In the genomic region with DNA sequence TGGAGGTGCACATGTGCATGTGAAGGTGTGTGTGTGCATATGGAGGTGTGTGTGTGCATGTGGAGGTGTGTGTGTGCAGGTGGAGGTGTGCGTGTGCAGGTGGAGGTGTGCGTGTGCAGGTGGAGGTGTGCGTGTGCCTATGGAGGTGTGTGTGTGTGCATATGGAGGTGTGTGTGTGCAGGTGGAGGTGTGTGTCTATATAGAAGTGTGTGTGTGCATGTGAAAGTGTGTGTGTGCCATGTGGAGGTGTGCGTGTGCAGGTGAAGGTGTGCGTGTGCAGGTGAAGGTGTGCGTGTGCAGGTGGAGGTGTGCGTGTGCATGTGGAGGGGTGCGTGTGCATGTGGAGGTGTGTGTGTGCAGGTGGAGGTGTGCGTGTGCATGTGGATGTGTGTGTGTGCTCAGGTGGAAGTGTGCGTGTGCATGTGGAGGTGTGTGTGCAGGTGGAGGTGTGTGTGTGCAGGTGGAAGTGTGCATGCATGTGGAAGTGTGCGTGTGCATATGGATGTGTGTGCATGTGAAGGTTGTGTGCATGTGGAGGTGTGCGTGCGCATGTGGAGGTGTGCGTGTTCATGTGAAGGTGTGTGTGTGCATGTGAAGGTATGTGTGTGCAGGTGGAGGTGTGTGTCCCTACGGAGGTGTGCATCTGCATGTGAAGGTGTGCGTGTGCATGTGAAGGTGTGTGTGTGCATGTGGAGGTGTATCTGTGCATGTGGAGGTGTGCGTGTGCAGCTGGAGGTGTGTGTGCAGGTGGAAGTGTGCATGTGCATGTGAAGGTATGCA, we compare ENCODE assay signal across 29 cellular contexts. TPM values are rescaled to one million over a fixed set of nuclear protein-coding genes. Genes with fewer than 3 reads are reported as not detected.
DNase-seq lines count a peak whose midpoint lies in the region; ATAC-seq, FAIRE-seq and TF ChIP-seq lines count a peak whose summit lies in the region.
"Had no signal": no experiment of that assay in that cellular context is flagged by ENCODE, and none has a peak within 500 bp of the region (broad histone marks: within the 10 kb centered on the region; RNA-seq: fewer than 3 reads in every experiment).

No MANE protein-coding gene starts in this region.

- no peak for TF ChIP-seq RAD21 in K562 (CRISPR knock-in tag; conservative IDR thresholded peaks at IDR 0.05 in 1 of 2, IDR thresholded peaks at IDR 0.05 in 1 of 2)

- no peak overlapping the region for H2AK5ac ChIP-seq in trophoblast cell (ENCODE audit: low read length)

- H4K91ac ChIP-seq in trophoblast cell (ENCODE audit: low read depth, low read length) = no peak overlapping the region

- intact Hi-C loops in CD4-positive, alpha-beta memory T cell (cut with micrococcal nuclease) = no loop called here
- intact Hi-C loops in K562 (cut with micrococcal nuclease) (no loop called here), uterus (cut with DNase I; ENCODE audit: low total_unique reads) (no loop called here)

- no peak overlapping the region for H3K4me3 Mint-ChIP-seq in CD4-positive, alpha-beta memory T cell
- H3K4me3 Mint-ChIP-seq: activated naive CD8-positive, alpha-beta T cell treated with anti-CD3 and anti-CD28 coated beads, Interleukin-2, amount 50 U/mL, for 24 hours; activated T-cell treated with anti-CD3 and anti-CD28 coated beads, Interleukin-2, amount 50 U/mL, for 24 hours; CD4-positive, alpha-beta T cell; central memory CD8-positive, alpha-beta T cell; stimulated activated effector memory CD8-positive, alpha-beta T cell treated with anti-CD3 and anti-CD28 coated beads, Interleukin-12 subunit alpha, Interleukin-12 subunit beta, amount 100 ng/mL, for 72 hours had no signal

- no peak overlapping the region for H4K12ac ChIP-seq in trophoblast cell (ENCODE audit: low read depth, low read length)

- peaks cover 76% of the 10 kb centered on the region for H3K4me1 ChIP-seq in CD4-positive, alpha-beta memory T cell (ENCODE audit: insufficient read depth, low read length)
- H3K4me1 ChIP-seq in K562 (replicated peaks in 1 of 2; ENCODE audit: control insufficient read depth in 2 of 2, insufficient read depth in 2 of 2, low read length in 2 of 2) (no peaks in the 10 kb centered on the region; a peak in 2 of 5 replicates), trophoblast cell (ENCODE audit: control insufficient read depth in 1 of 2, insufficient read depth in 2 of 2, low read length in 2 of 2) (peaks cover 20 to 23% of the 10 kb centered on the region in 2 experiments), uterus (peaks cover 0 to 7% of the 10 kb centered on the region in 2 donors)
- H3K4me1 ChIP-seq: prostate gland had no signal

- POLR2A ChIA-PET in CD4-positive, alpha-beta memory T cell (lab: Charles Lee; ENCODE audit: partially characterized antibody) = interaction anchor here (1.7 to 36.1 kb wide), 6 partner anchors 3 to 161 kb away, joined by 3 to 1778 read pairs (median 14); partner anchors contain the start of genes C1orf74, TRAF3IP3 and UTP25
- POLR2A ChIA-PET in K562 (lab: Yijun Ruan, JAX) = no interaction called here

- peak overlapping the region; percentile 83 to 84 for H3K4me3 ChIP-seq in CD4-positive, alpha-beta memory T cell (ENCODE audit: low read length in 2 of 2)
- H3K4me3 ChIP-seq in K562 (no peak overlapping the region), trophoblast cell (ENCODE audit: low read depth, low read length) (peak overlapping the region; percentile 58), uterus (no peak overlapping the region)
- H3K4me3 ChIP-seq: prostate gland, smooth muscle cell had no signal

- 57% methylated on average over 17 of the region's 17 CpGs for WGBS in K562 (ENCODE audit: insufficient coverage, low coverage, missing lambda C conversion rate)
- no CpG with 5 or more reads among the region's 17 CpGs for WGBS in trophoblast cell (ENCODE audit: extremely low coverage, insufficient coverage, insufficient read length)

- peaks cover 19% of the 10 kb centered on the region for H3K79me1 ChIP-seq in trophoblast cell (ENCODE audit: low read length)

- H3K27ac Mint-ChIP-seq in CD4-positive, alpha-beta memory T cell = no peak overlapping the region
- H3K27ac Mint-ChIP-seq: activated naive CD8-positive, alpha-beta T cell treated with anti-CD3 and anti-CD28 coated beads, Interleukin-2, amount 50 U/mL, for 24 hours; activated T-cell treated with anti-CD3 and anti-CD28 coated beads, Interleukin-2, amount 50 U/mL, for 24 hours; CD4-positive, alpha-beta T cell; stimulated activated effector memory CD8-positive, alpha-beta T cell treated with anti-CD3 and anti-CD28 coated beads, Interleukin-12 subunit alpha, Interleukin-12 subunit beta, amount 100 ng/mL, for 72 hours had no signal

- no peak overlapping the region for H3K4ac ChIP-seq in trophoblast cell (ENCODE audit: low read depth, low read length)

- DNase-seq in CD4-positive, alpha-beta memory T cell = no peak
- DNase-seq in K562 (ENCODE audit: extremely low read depth in 1 of 4, low spot score in 3 of 4) (no peak), trophoblast cell (no peak), uterus (no peak), NCI-H1930 (lab: John Stamatoyannopoulos, UW) (no peak), DMS114 treated with DMSO at 0.1 percent for 48 hours (lab: John Stamatoyannopoulos, UW; ENCODE audit: unreplicated experiment) (no peak), UCSD-AML1 (lab: John Stamatoyannopoulos, UW; ENCODE audit: unreplicated experiment) (no peak)
- DNase-seq: activated CD4-positive, alpha-beta T cell treated with anti-CD3 and anti-CD28 coated beads for 4 hours; activated gamma-delta T cell treated with Interleukin-2 at 50 U/mL for 16 hours; activated naive CD8-positive, alpha-beta T cell treated with anti-CD3 and anti-CD28 coated beads, Interleukin-2, amount 50 U/mL, for 24 hours; activated T-cell treated with anti-CD3 and anti-CD28 coated beads, Interleukin-2, amount 50 U/mL, for 24 hours; CD4-positive, alpha-beta T cell; DMS153; KG1; left cardiac atrium; NCI-H1092; NCI-H187 treated with DMSO at 0.1 percent for 48 hours; NCI-H69; RPMI8226; stimulated activated CD4-positive, alpha-beta T cell treated with anti-CD3 and anti-CD28 coated beads, Interleukin-2, amount 100 ng/mL, for 48 hours; T-helper 2 cell had no signal

- no peak for ATAC-seq in K562
- ATAC-seq: activated naive CD8-positive, alpha-beta T cell treated with anti-CD3 and anti-CD28 coated beads, Interleukin-2, amount 50 U/mL, for 24 hours; stimulated activated effector memory CD8-positive, alpha-beta T cell treated with anti-CD3 and anti-CD28 coated beads, Interleukin-12 subunit alpha, Interleukin-12 subunit beta, amount 100 ng/mL, for 72 hours had no signal

- no peak overlapping the region for H2BK5ac ChIP-seq in trophoblast cell (ENCODE audit: low read depth, low read length, poor library complexity)

- no peaks in the 10 kb centered on the region for H3K79me2 ChIP-seq in K562 (ENCODE audit: control insufficient read depth, insufficient read depth, low read length)
- peaks cover 2% of the 10 kb centered on the region for H3K79me2 ChIP-seq in trophoblast cell (ENCODE audit: control insufficient read depth, insufficient read depth, low read length, poor library complexity)

- no peak overlapping the region for H3K18ac ChIP-seq in trophoblast cell (ENCODE audit: low read length)

- H3K36me3 ChIP-seq in CD4-positive, alpha-beta memory T cell (ENCODE audit: insufficient read depth, low read length) = peaks cover 45% of the 10 kb centered on the region
- H3K36me3 ChIP-seq in K562 (ENCODE audit: control insufficient read depth, insufficient read depth, low read length) (no peaks in the 10 kb centered on the region), trophoblast cell (ENCODE audit: control insufficient read depth in 1 of 2, insufficient read depth in 2 of 2, low read length in 2 of 2) (peaks cover 0 to 2% of the 10 kb centered on the region in 2 experiments), uterus (no peaks in the 10 kb centered on the region)
- H3K36me3 ChIP-seq: prostate gland had no signal

- BruUV-seq in K562 (replicated peaks; lab: Mats Ljungman, UMichigan) = no TSS peak

- CTCF ChIA-PET in CD4-positive, alpha-beta memory T cell (lab: Charles Lee; ENCODE audit: partially characterized antibody) = interaction anchor here (1.1 to 16.0 kb wide), 4 partner anchors 16 to 201 kb away, joined by 3 to 385 read pairs (median 10); partner anchors contain the start of gene TRAF3IP3
- CTCF ChIA-PET in K562 (lab: Yijun Ruan, JAX; ENCODE audit: low intra/inter-chr PET ratio) = no interaction called here

- H4K8ac ChIP-seq in trophoblast cell (ENCODE audit: low read depth, low read length) = no peak overlapping the region

- no peak overlapping the region for H2BK120ac ChIP-seq in trophoblast cell (ENCODE audit: insufficient read depth, low read length, poor library complexity)

- H3K4me2 ChIP-seq in K562 (ENCODE audit: insufficient read depth, low read length) = no peak overlapping the region
- H3K4me2 ChIP-seq in trophoblast cell (ENCODE audit: low read length) = no peak overlapping the region

- H3K9me3 ChIP-seq in CD4-positive, alpha-beta memory T cell (ENCODE audit: control insufficient read depth in 1 of 2, low read length in 2 of 2) = no peaks in the 10 kb centered on the region
- H3K9me3 ChIP-seq in K562 (replicated peaks; ENCODE audit: control insufficient read depth, insufficient read depth, low read depth, low read length) = no peaks in the 10 kb centered on the region; the same call in 1 of the 2 replicates
- peaks cover 14% of the 10 kb centered on the region for H3K9me3 ChIP-seq in trophoblast cell (ENCODE audit: insufficient read depth, low read depth, low read length)
- no peaks in the 10 kb centered on the region for H3K9me3 ChIP-seq in uterus
- H3K9me3 ChIP-seq: prostate gland had no signal

- no peaks in the 10 kb centered on the region for H3K27me3 Mint-ChIP-seq in CD4-positive, alpha-beta memory T cell
- H3K27me3 Mint-ChIP-seq: activated naive CD8-positive, alpha-beta T cell treated with anti-CD3 and anti-CD28 coated beads, Interleukin-2, amount 50 U/mL, for 24 hours; activated T-cell treated with anti-CD3 and anti-CD28 coated beads, Interleukin-2, amount 50 U/mL, for 24 hours; CD4-positive, alpha-beta T cell; central memory CD8-positive, alpha-beta T cell had no signal

- H3K9ac ChIP-seq in K562 (ENCODE audit: insufficient read depth in 1 of 2, low read depth in 2 of 2, low read length in 2 of 2) (no peak overlapping the region), trophoblast cell (ENCODE audit: low read length) (peak overlapping the region; percentile 8)

- H2AFZ ChIP-seq in K562 (ENCODE audit: low read depth, low read length) (no peak overlapping the region), trophoblast cell (ENCODE audit: insufficient read depth, low read length, poor library complexity) (no peak overlapping the region)

- H2BK12ac ChIP-seq in trophoblast cell (ENCODE audit: low read length) = no peak overlapping the region

- H3K27me3 ChIP-seq in CD4-positive, alpha-beta memory T cell (ENCODE audit: insufficient read depth, low read length) = no peaks in the 10 kb centered on the region
- H3K27me3 ChIP-seq in K562 (ENCODE audit: control insufficient read depth in 2 of 2, insufficient read depth in 2 of 2, low read length in 2 of 2) (peaks cover 3 to 25% of the 10 kb centered on the region in 2 experiments; a peak in 4 of 5 replicates), trophoblast cell (ENCODE audit: insufficient read depth, low read length) (no peaks in the 10 kb centered on the region), uterus (no peaks in the 10 kb centered on the region)

- H3K4me1 Mint-ChIP-seq in CD4-positive, alpha-beta memory T cell = peaks cover 0 to 32% (median 24%) of the 10 kb centered on the region in 4 donors

- TF ChIP-seq CTCF in K562 (IDR thresholded peaks at IDR 0.05 in 2 of 3, conservative IDR thresholded peaks at IDR 0.05 in 1 of 3; ENCODE audit: insufficient read depth in 2 of 3, low read depth in 1 of 3, low read length in 3 of 3) (no peak), uterus (IDR thresholded peaks at IDR 0.05) (no peak)

- H3K23ac ChIP-seq in trophoblast cell (ENCODE audit: low read length) = peak overlapping the region; percentile 86

- no peaks in the 10 kb centered on the region for H3K9me3 Mint-ChIP-seq in CD4-positive, alpha-beta memory T cell
- H3K9me3 Mint-ChIP-seq: activated naive CD8-positive, alpha-beta T cell treated with anti-CD3 and anti-CD28 coated beads, Interleukin-2, amount 50 U/mL, for 24 hours; activated T-cell treated with anti-CD3 and anti-CD28 coated beads, Interleukin-2, amount 50 U/mL, for 24 hours; CD4-positive, alpha-beta T cell; central memory CD8-positive, alpha-beta T cell; stimulated activated effector memory CD8-positive, alpha-beta T cell treated with anti-CD3 and anti-CD28 coated beads, Interleukin-12 subunit alpha, Interleukin-12 subunit beta, amount 100 ng/mL, for 72 hours had no signal

- FAIRE-seq in K562 (lab: Jason Lieb, UNC) = no peak

- TF ChIP-seq POLR2A in GM15510 (IDR thresholded peaks at IDR 0.05; ENCODE audit: borderline replicate concordance, extremely low read depth, insufficient read length) (peak; percentile 28), K562 (conservative IDR thresholded peaks at IDR 0.05) (no peak), uterus (IDR thresholded peaks at IDR 0.05) (no peak)

- H3K36me3 Mint-ChIP-seq in CD4-positive, alpha-beta memory T cell = peaks cover 34 to 38% of the 10 kb centered on the region in 2 donors
- H3K36me3 Mint-ChIP-seq: stimulated activated effector memory CD8-positive, alpha-beta T cell treated with anti-CD3 and anti-CD28 coated beads, Interleukin-12 subunit alpha, Interleukin-12 subunit beta, amount 100 ng/mL, for 72 hours had no signal

- H4K20me1 ChIP-seq in K562 (replicated peaks; ENCODE audit: control insufficient read depth, insufficient read depth, low read length) = no peaks in the 10 kb centered on the region

- TF ChIP-seq EP300 in K562 (IDR thresholded peaks at IDR 0.05; ENCODE audit: low read length) = no peak

- in situ Hi-C loops in K562 (cut with MboI) = no loop called here

- H3K27ac ChIP-seq in CD4-positive, alpha-beta memory T cell (ENCODE audit: low read depth, low read length) = peak overlapping the region; percentile 79
- H3K27ac ChIP-seq in K562 (ENCODE audit: extremely low read depth, low read depth, low read length) = no peak overlapping the region
- no peak overlapping the region for H3K27ac ChIP-seq in trophoblast cell (ENCODE audit: low read depth, low read length)
- no peak overlapping the region for H3K27ac ChIP-seq in uterus
- H3K27ac ChIP-seq: prostate gland had no signal

- no peak overlapping the region for H3K14ac ChIP-seq in trophoblast cell (ENCODE audit: low read length)

- no peaks in the 10 kb centered on the region for H3K9me1 ChIP-seq in K562 (ENCODE audit: control insufficient read depth, insufficient read depth, low read length)

RNA-seq across cellular contexts. Expression of gene C1orf74, which starts 13.5 kb away (rescaled TPM):
- 1 to 10 TPM; 1.2 TPM for total RNA-seq in CD4-positive, alpha-beta memory T cell
- polyA plus RNA-seq in CD4-positive, alpha-beta memory T cell = under 1 TPM in 1 of 2 donors, not detected in 1; 0.41 TPM
- 5.3 and 6.8 TPM in 2 replicates for total RNA-seq in K562 (2011; cell fraction: chromatin; rRNA removed; ENCODE audit: low replicate concordance)
- 5.9 and 6.8 TPM in 2 replicates for total RNA-seq in K562 (2011; cell fraction: nucleolus; rRNA removed)
- 7.3 and 8.0 TPM in 2 replicates for total RNA-seq in K562 (2011; cell fraction: nucleoplasm; rRNA removed)
- 4.0 and 4.3 TPM in 2 replicates for total RNA-seq in K562 (2014; rRNA removed)
- 5.7 and 6.5 TPM in 2 replicates for total RNA-seq in K562 (2014; rRNA removed; fragmentation: Illumina TruSeq; extraction: Trizol)
- 5.7 and 6.5 TPM in 2 replicates for total RNA-seq in K562 (2015; rRNA removed; fragmentation: Illumina TruSeq; extraction: Trizol)
- 4.7 and 4.9 TPM in 2 replicates for total RNA-seq in K562 (2021)
- polyA plus RNA-seq in K562 (2011; rRNA removed) = 5.8 and 7.4 TPM in 2 replicates
- polyA plus RNA-seq in K562 (2011; cell fraction: cytosol; rRNA removed) = 4.4 and 4.9 TPM in 2 replicates
- polyA plus RNA-seq in K562 (2011; cell fraction: nucleus; rRNA removed) = 3.7 and 4.5 TPM in 2 replicates
- polyA plus RNA-seq in K562 (2012) = 3.2 and 3.4 TPM in 2 replicates
- 5.3 and 5.7 TPM in 2 replicates for polyA plus RNA-seq in K562 (2014; fragmentation: Illumina TruSeq; extraction: Trizol)
- 1 to 10 TPM; 5.7 to 7.6 TPM for polyA plus RNA-seq in K562 (2014; fragmentation: Nextera tagmentation; extraction: Ambion mirVana)
- polyA plus RNA-seq in K562 (2014; rRNA removed) = 4.0 and 4.9 TPM in 2 replicates
- 10.9 and 11.2 TPM in 2 replicates for polyA minus RNA-seq in K562 (2011; rRNA and poly(A)+ RNA removed)
- 2.0 and 4.0 TPM in 2 replicates for polyA minus RNA-seq in K562 (2011; cell fraction: cytosol; rRNA and poly(A)+ RNA removed)
- polyA minus RNA-seq in K562 (2011; cell fraction: nucleus; rRNA and poly(A)+ RNA removed) = 8.6 and 17.5 TPM in 2 replicates
- polyA plus RNA-seq in trophoblast cell (2013) = 2.4 TPM in 2 replicates
- total RNA-seq in uterus = 1 to 10 TPM in 3 of 4 donors, under 1 TPM in 1; 0.88 to 5.0 (median 1.3) TPM

RNA-seq across cellular contexts. Expression of gene TRAF3IP3, which starts 15.0 kb away (rescaled TPM):
- total RNA-seq in CD4-positive, alpha-beta memory T cell = 100 to 1,000 TPM; 571 to 574 TPM
- polyA plus RNA-seq in CD4-positive, alpha-beta memory T cell = 100 to 1,000 TPM; 435 to 487 TPM
- not detected in 2 replicates for total RNA-seq in K562 (2011; cell fraction: chromatin; rRNA removed; ENCODE audit: low replicate concordance)
- not detected in 2 replicates for total RNA-seq in K562 (2011; cell fraction: nucleolus; rRNA removed)
- 0.15 TPM in 1 of 2 replicates, not detected in the other for total RNA-seq in K562 (2011; cell fraction: nucleoplasm; rRNA removed)
- total RNA-seq in K562 (2014; rRNA removed) (1.1 TPM in 1 of 2 replicates, not detected in the other), K562 (2014; rRNA removed; fragmentation: Illumina TruSeq; extraction: Trizol) (0.15 and 0.26 TPM in 2 replicates), K562 (2015; rRNA removed; fragmentation: Illumina TruSeq; extraction: Trizol) (0.34 and 0.36 TPM in 2 replicates), K562 (2021) (0.56 and 0.80 TPM in 2 replicates), uterus (1 to 10 TPM in 3 of 4 donors, not detected in 1; 1.3 to 3.2 (median 1.3) TPM)
- polyA plus RNA-seq in K562 (2011; rRNA removed) (0.06 and 0.12 TPM in 2 replicates), K562 (2014; fragmentation: Illumina TruSeq; extraction: Trizol) (0.31 TPM in 1 of 2 replicates, not detected in the other), K562 (2014; fragmentation: Nextera tagmentation; extraction: Ambion mirVana) (under 1 TPM; 0.21 to 0.45 TPM), K562 (2014; rRNA removed) (0.29 and 0.57 TPM in 2 replicates)
- polyA plus RNA-seq in K562 (2011; cell fraction: cytosol; rRNA removed) = not detected in 2 replicates
- polyA plus RNA-seq in K562 (2011; cell fraction: nucleus; rRNA removed) = not detected in 2 replicates
- 0.56 and 1.1 TPM in 2 replicates for polyA plus RNA-seq in K562 (2012)
- not detected in 2 replicates for polyA minus RNA-seq in K562 (2011; rRNA and poly(A)+ RNA removed)
- not detected in 2 replicates for polyA minus RNA-seq in K562 (2011; cell fraction: cytosol; rRNA and poly(A)+ RNA removed)
- not detected in 2 replicates for polyA minus RNA-seq in K562 (2011; cell fraction: nucleus; rRNA and poly(A)+ RNA removed)
- 0.54 and 0.63 TPM in 2 replicates for polyA plus RNA-seq in trophoblast cell (2013)
- total RNA-seq: dermis microvascular lymphatic vessel endothelial cell, HT-29 had no signal
- polyA plus RNA-seq: smooth muscle cell had no signal

RNA-seq across cellular contexts. Expression of gene IRF6, which starts 35.1 kb away (rescaled TPM):
- total RNA-seq in CD4-positive, alpha-beta memory T cell = under 1 TPM; 0.15 to 0.50 TPM
- under 1 TPM in 1 of 2 donors, not detected in 1; 0.42 TPM for polyA plus RNA-seq in CD4-positive, alpha-beta memory T cell
- total RNA-seq in K562 (2011; cell fraction: chromatin; rRNA removed; ENCODE audit: low replicate concordance) = 0.63 and 1.3 TPM in 2 replicates
- 0.33 and 0.53 TPM in 2 replicates for total RNA-seq in K562 (2011; cell fraction: nucleolus; rRNA removed)
- total RNA-seq in K562 (2011; cell fraction: nucleoplasm; rRNA removed) = 0.53 and 0.88 TPM in 2 replicates
- 0.32 and 0.37 TPM in 2 replicates for total RNA-seq in K562 (2014; rRNA removed)
- total RNA-seq in K562 (2014; rRNA removed; fragmentation: Illumina TruSeq; extraction: Trizol) = 0.22 and 0.25 TPM in 2 replicates
- total RNA-seq in K562 (2015; rRNA removed; fragmentation: Illumina TruSeq; extraction: Trizol) = 0.08 and 0.11 TPM in 2 replicates
- total RNA-seq in K562 (2021) = 0.20 and 0.29 TPM in 2 replicates
- 0.64 and 0.65 TPM in 2 replicates for polyA plus RNA-seq in K562 (2011; rRNA removed)
- polyA plus RNA-seq in K562 (2011; cell fraction: cytosol; rRNA removed) = 0.50 and 0.51 TPM in 2 replicates
- polyA plus RNA-seq in K562 (2011; cell fraction: nucleus; rRNA removed) = 0.35 and 0.57 TPM in 2 replicates
- polyA plus RNA-seq in K562 (2012) = 0.21 and 0.80 TPM in 2 replicates
- 0.10 and 0.15 TPM in 2 replicates for polyA plus RNA-seq in K562 (2014; fragmentation: Illumina TruSeq; extraction: Trizol)
- polyA plus RNA-seq in K562 (2014; fragmentation: Nextera tagmentation; extraction: Ambion mirVana) = under 1 TPM; 0.04 to 0.17 TPM
- 0.03 and 0.11 TPM in 2 replicates for polyA plus RNA-seq in K562 (2014; rRNA removed)
- 0.57 and 0.84 TPM in 2 replicates for polyA minus RNA-seq in K562 (2011; rRNA and poly(A)+ RNA removed)
- 0.36 and 0.76 TPM in 2 replicates for polyA minus RNA-seq in K562 (2011; cell fraction: cytosol; rRNA and poly(A)+ RNA removed)
- 0.13 and 0.56 TPM in 2 replicates for polyA minus RNA-seq in K562 (2011; cell fraction: nucleus; rRNA and poly(A)+ RNA removed)
- polyA plus RNA-seq in trophoblast cell (2013) = 15.9 and 17.9 TPM in 2 replicates
- 10 to 100 TPM in 1 of 4 donors, 1 to 10 TPM in 2, under 1 TPM in 1; 0.88 to 28.3 (median 4.0) TPM for total RNA-seq in uterus
- total RNA-seq: G401 had no signal

RNA-seq across cellular contexts. Expression of gene UTP25, which starts 56.9 kb away (rescaled TPM):
- 10 to 100 TPM; 13.4 to 13.6 TPM for total RNA-seq in CD4-positive, alpha-beta memory T cell
- 1 to 10 TPM; 3.7 to 5.4 TPM for polyA plus RNA-seq in CD4-positive, alpha-beta memory T cell
- total RNA-seq in K562 (2011; cell fraction: chromatin; rRNA removed; ENCODE audit: low replicate concordance) = 18.3 and 30.1 TPM in 2 replicates
- 10.3 and 13.0 TPM in 2 replicates for total RNA-seq in K562 (2011; cell fraction: nucleolus; rRNA removed)
- total RNA-seq in K562 (2011; cell fraction: nucleoplasm; rRNA removed) = 18.0 and 28.4 TPM in 2 replicates
- total RNA-seq in K562 (2014; rRNA removed) (10.6 and 11.9 TPM in 2 replicates), K562 (2014; rRNA removed; fragmentation: Illumina TruSeq; extraction: Trizol) (17.6 and 18.4 TPM in 2 replicates), K562 (2015; rRNA removed; fragmentation: Illumina TruSeq; extraction: Trizol) (15.3 and 16.6 TPM in 2 replicates), K562 (2021) (10.7 and 12.0 TPM in 2 replicates), uterus (10 to 100 TPM in 2 of 4 donors, 1 to 10 TPM in 2; 6.8 to 12.4 (median 8.8) TPM)
- polyA plus RNA-seq in K562 (2011; rRNA removed) (10.4 and 12.8 TPM in 2 replicates), K562 (2014; fragmentation: Illumina TruSeq; extraction: Trizol) (13.1 and 15.7 TPM in 2 replicates), K562 (2014; fragmentation: Nextera tagmentation; extraction: Ambion mirVana) (10 to 100 TPM in 1 of 2 experiments, 1 to 10 TPM in 1; 5.7 to 10.9 TPM), K562 (2014; rRNA removed) (8.7 and 9.5 TPM in 2 replicates)
- polyA plus RNA-seq in K562 (2011; cell fraction: cytosol; rRNA removed) = 4.5 and 6.9 TPM in 2 replicates
- polyA plus RNA-seq in K562 (2011; cell fraction: nucleus; rRNA removed) = 10.4 and 11.3 TPM in 2 replicates
- polyA plus RNA-seq in K562 (2012) = 5.1 and 6.6 TPM in 2 replicates
- 20.6 and 21.0 TPM in 2 replicates for polyA minus RNA-seq in K562 (2011; rRNA and poly(A)+ RNA removed)
- 4.3 and 4.9 TPM in 2 replicates for polyA minus RNA-seq in K562 (2011; cell fraction: cytosol; rRNA and poly(A)+ RNA removed)
- polyA minus RNA-seq in K562 (2011; cell fraction: nucleus; rRNA and poly(A)+ RNA removed) = 19.7 and 27.1 TPM in 2 replicates
- 2.8 TPM in 2 replicates for polyA plus RNA-seq in trophoblast cell (2013)

Comparison
In these comparisons a context has a peak if more than half of its experiments do, and no peak if none do; other contexts are left out.
1. H3K4me3 ChIP-seq: peak in CD4-positive, alpha-beta memory T cell (2 of 2) and trophoblast cell (single experiment); none in K562 (single experiment) and uterus (0 of 2).
2. RNA of gene TRAF3IP3, which starts 15.0 kb away (total RNA-seq): 571 to 574 TPM in CD4-positive, alpha-beta memory T cell; 1.3 to 3.2 TPM in uterus and 0.15 to 1.1 TPM in K562; every median in the first group is over 100 times any median in the second.